Comparison of ENCODE assay signal across 8 cellular contexts in the genomic region with DNA sequence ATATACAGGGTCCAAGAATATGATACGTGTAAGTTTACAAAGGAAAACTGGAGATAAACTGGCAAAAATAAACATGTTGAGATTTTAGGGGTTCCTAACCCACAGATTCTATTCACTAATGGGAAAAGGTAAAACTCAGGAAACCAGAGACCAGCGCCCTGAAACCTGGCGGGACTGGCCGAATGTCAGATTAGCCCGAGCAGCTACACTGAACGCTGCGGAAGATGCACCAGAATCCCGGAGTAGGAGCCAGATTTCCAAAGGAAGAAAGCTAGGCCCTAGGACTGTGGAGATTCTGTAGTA. TPM values are rescaled to one million over a fixed set of nuclear protein-coding genes. Genes with fewer than 3 reads are reported as not detected.
A peak's percentile ranks its signal among the peaks of the same experiment; 100 is the strongest.
DNase-seq lines count a peak whose midpoint lies in the region; ATAC-seq and TF ChIP-seq lines count a peak whose summit lies in the region.

No MANE protein-coding gene starts in this region.

- peak overlapping the region; percentile 79 for H3K4me2 ChIP-seq in SK-N-SH

- H3K4me3 ChIP-seq in SK-N-SH (ENCODE audit: low read depth in 2 of 2, low read length in 1 of 2), result peak overlapping the region; percentile 78 to 87

- TF ChIP-seq CTCF in SK-N-SH (IDR thresholded peaks at IDR 0.05), result no peak

- no peaks in the 10 kb centered on the region for H3K27me3 ChIP-seq in SK-N-SH (ENCODE audit: insufficient read depth)

- POLR2A ChIA-PET in SK-N-SH (lab: Yijun Ruan, JAX), result interaction anchor here (1.2 to 2.2 kb wide), 2 partner anchors 140 to 322 kb away, joined by 4 to 9 read pairs; a partner anchor contains a TSS

- no peaks in the 10 kb centered on the region for H3K9me3 ChIP-seq in SK-N-SH

- no peaks in the 10 kb centered on the region; the same call in 1 of the 2 replicates for H4K20me1 ChIP-seq in SK-N-SH (ENCODE audit: insufficient read depth)

- ATAC-seq in GM18517 (IDR thresholded peaks at IDR 0.05; ENCODE audit: unreplicated experiment) (peak; percentile 32), HG02759 (IDR thresholded peaks at IDR 0.05; ENCODE audit: unreplicated experiment) (peak; percentile 31), sciatic nerve (peak; percentile 67)

- peak overlapping the region; percentile 95 for H3K9ac ChIP-seq in SK-N-SH

- peak overlapping the region; percentile 87 to 96 for H3K27ac ChIP-seq in SK-N-SH (ENCODE audit: low read depth in 2 of 2, low read length in 1 of 2)

- intact Hi-C loops in sciatic nerve (cut with DNase I), result no loop called here

- TF ChIP-seq RAD21 in SK-N-SH (IDR thresholded peaks at IDR 0.05; ENCODE audit: low read length), result no peak

- peaks cover 6 to 16% of the 10 kb centered on the region in 2 experiments for H3K36me3 ChIP-seq in SK-N-SH (replicated peaks in 1 of 2; ENCODE audit: control insufficient read depth in 1 of 2, insufficient read depth in 2 of 2, low read length in 1 of 2)

- no peak for TF ChIP-seq EP300 in SK-N-SH (IDR thresholded peaks at IDR 0.05; ENCODE audit: borderline replicate concordance in 1 of 2, low read depth in 1 of 2, low read length in 1 of 2)

- no peaks in the 10 kb centered on the region for H3K9me2 ChIP-seq in SK-N-SH

- peaks cover 7 to 12% of the 10 kb centered on the region in 2 experiments; a peak in 3 of 4 replicates for H3K4me1 ChIP-seq in SK-N-SH (ENCODE audit: control insufficient read depth in 1 of 2, insufficient read depth in 2 of 2, low read depth in 1 of 2, low read length in 1 of 2)

- peaks cover 51% of the 10 kb centered on the region for H3K79me2 ChIP-seq in SK-N-SH (ENCODE audit: insufficient read depth)

- peak overlapping the region; percentile 83 for H2AFZ ChIP-seq in SK-N-SH (ENCODE audit: low read depth)

- 0% methylated on average over 8 of the region's 8 CpGs for WGBS in SK-N-SH (ENCODE audit: low lambda C conversion rate)

- DNase-seq in SK-N-SH, result no peak
- DNase-seq in glomerular endothelial cell (ENCODE audit: extremely low read depth, low read depth, low spot score), result peak; percentile 36
- DNase-seq in sciatic nerve (ENCODE audit: low spot score), result peak; percentile 61
- DNase-seq in EL, result no peak
- DNase-seq in NCI-H1930 (lab: John Stamatoyannopoulos, UW), result no peak
- DNase-seq in NCI-H2029 (lab: John Stamatoyannopoulos, UW), result no peak

- CTCF ChIA-PET in SK-N-SH (lab: Yijun Ruan, JAX), result interaction anchor here (1.0 kb wide), 1 partner anchor 10 kb away, joined by 5 read pairs; no protein-coding TSS in a partner anchor

- H3F3A ChIP-seq in SK-N-SH (replicated peaks; ENCODE audit: insufficient read depth), result no peaks in the 10 kb centered on the region

TF ChIP-seq in SK-N-SH, 30 proteins besides CTCF, POLR2A, EP300 and RAD21:
- TF ChIP-seq NFIC (IDR thresholded peaks at IDR 0.05; ENCODE audit: borderline replicate concordance) (no peak), RCOR1 (IDR thresholded peaks at IDR 0.05; ENCODE audit: low read length) (no peak), FOXM1 (IDR thresholded peaks at IDR 0.05; ENCODE audit: low read depth) (no peak), SIN3A (IDR thresholded peaks at IDR 0.05; ENCODE audit: borderline replicate concordance, low read depth, low read length) (no peak), JUND (IDR thresholded peaks at IDR 0.05) (no peak), YY1 (IDR thresholded peaks at IDR 0.05; ENCODE audit: low read depth) (no peak), FOXJ3 (CRISPR knock-in tag; IDR thresholded peaks at IDR 0.05) (no peak), CHD2 (IDR thresholded peaks at IDR 0.05; ENCODE audit: low read length, partially characterized antibody) (no peak)
- TF ChIP-seq, protein P1, sequence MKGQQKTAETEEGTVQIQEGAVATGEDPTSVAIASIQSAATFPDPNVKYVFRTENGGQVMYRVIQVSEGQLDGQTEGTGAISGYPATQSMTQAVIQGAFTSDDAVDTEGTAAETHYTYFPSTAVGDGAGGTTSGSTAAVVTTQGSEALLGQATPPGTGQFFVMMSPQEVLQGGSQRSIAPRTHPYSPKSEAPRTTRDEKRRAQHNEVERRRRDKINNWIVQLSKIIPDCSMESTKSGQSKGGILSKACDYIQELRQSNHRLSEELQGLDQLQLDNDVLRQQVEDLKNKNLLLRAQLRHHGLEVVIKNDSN (IDR thresholded peaks at IDR 0.05; ENCODE audit: borderline replicate concordance, low read depth), result no peak
- TF ChIP-seq, protein P2, sequence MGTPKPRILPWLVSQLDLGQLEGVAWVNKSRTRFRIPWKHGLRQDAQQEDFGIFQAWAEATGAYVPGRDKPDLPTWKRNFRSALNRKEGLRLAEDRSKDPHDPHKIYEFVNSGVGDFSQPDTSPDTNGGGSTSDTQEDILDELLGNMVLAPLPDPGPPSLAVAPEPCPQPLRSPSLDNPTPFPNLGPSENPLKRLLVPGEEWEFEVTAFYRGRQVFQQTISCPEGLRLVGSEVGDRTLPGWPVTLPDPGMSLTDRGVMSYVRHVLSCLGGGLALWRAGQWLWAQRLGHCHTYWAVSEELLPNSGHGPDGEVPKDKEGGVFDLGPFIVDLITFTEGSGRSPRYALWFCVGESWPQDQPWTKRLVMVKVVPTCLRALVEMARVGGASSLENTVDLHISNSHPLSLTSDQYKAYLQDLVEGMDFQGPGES (IDR thresholded peaks at IDR 0.05; ENCODE audit: low read depth, low read length), result no peak

RNA-seq across cellular contexts. Expression of a gene that starts 0.7 kb away (rescaled TPM):
- polyA plus RNA-seq in SK-N-SH (2012; rRNA removed), result 25.6 and 37.4 TPM in 2 replicates
- polyA plus RNA-seq in SK-N-SH (2012; cell fraction: cytosol; rRNA removed), result 31.5 and 35.6 TPM in 2 replicates
- 40.2 and 84.1 TPM in 2 replicates for polyA plus RNA-seq in SK-N-SH (2012; cell fraction: nucleus; rRNA removed)
- total RNA-seq in glomerular endothelial cell (33.5 and 36.0 TPM in 2 replicates), sciatic nerve (31.5 TPM)

Comparison
In these comparisons a context has a peak if more than half of its experiments do, and no peak if none do; other contexts are left out.
1. DNase-seq: peak in glomerular endothelial cell (single experiment) and sciatic nerve (single experiment); none in SK-N-SH (single experiment), EL (single experiment), NCI-H1930 (0 of 2) and NCI-H2029 (single experiment).
2. Peak in every context shown above with its lines, with median percentiles within 50 percentile points of each other: ATAC-seq.